In genomic region chr4:143354990-143355389, GRCh38 we compare ENCODE assay signal across 9 cellular contexts. TPM values are rescaled to one million over a fixed set of nuclear protein-coding genes. Genes with fewer than 3 reads are reported as not detected.
DNase-seq lines count a peak whose midpoint lies in the region; ATAC-seq lines count a peak whose summit lies in the region.
"Had no signal": no experiment of that assay in that cellular context is flagged by ENCODE, and none has a peak within 500 bp of the region (broad histone marks: within the 10 kb centered on the region; RNA-seq: fewer than 3 reads in every experiment).

No MANE protein-coding gene starts in this region.

- H3K4me3 ChIP-seq in HUES64 (ENCODE audit: low read length), result 0 out of 2 replicates have a peak overlapping the region, but pooled peaks have one; percentile 3
- H3K4me3 ChIP-seq in thymus (ENCODE audit: low read length), result no peak overlapping the region

- H3K36me3 ChIP-seq in HUES64 (ENCODE audit: insufficient read depth, low read length) (no peaks in the 10 kb centered on the region), thymus (ENCODE audit: control insufficient read depth, insufficient read depth) (no peaks in the 10 kb centered on the region)

- H3K27me3 ChIP-seq in HUES64 (ENCODE audit: insufficient read depth, low read length), result no peaks in the 10 kb centered on the region
- H3K27me3 ChIP-seq in thymus (ENCODE audit: control insufficient read depth, insufficient read depth), result no peaks in the 10 kb centered on the region

- WGBS in HUES64, result 77% methylated on average over 1 of the region's 2 CpGs
- WGBS in thymus, result 82% methylated on average over 2 of the region's 2 CpGs

- H3K9ac ChIP-seq in HUES64 (ENCODE audit: low read depth, low read length), result no peak overlapping the region

- no peaks in the 10 kb centered on the region for H3K9me3 ChIP-seq in HUES64 (ENCODE audit: insufficient read depth, low read depth, low read length)
- H3K9me3 ChIP-seq in thymus (ENCODE audit: control insufficient read depth), result no peaks in the 10 kb centered on the region

- H3K4me1 ChIP-seq in HUES64 (ENCODE audit: insufficient read depth, low read length) (peaks cover 73% of the 10 kb centered on the region), thymus (ENCODE audit: control insufficient read depth, insufficient read depth, low read length) (peaks cover 17% of the 10 kb centered on the region)

- H3K27ac ChIP-seq in HUES64 (ENCODE audit: low read depth, low read length) (peak overlapping the region; percentile 10; the same call in 1 of the 2 replicates), epithelial cell of prostate (peak overlapping the region; percentile 97), thymus (ENCODE audit: low read depth) (peak overlapping the region; percentile 18)

- ATAC-seq in GM21529 (IDR thresholded peaks at IDR 0.05; ENCODE audit: unreplicated experiment) (peak; percentile 46), GM21367 (IDR thresholded peaks at IDR 0.05; ENCODE audit: unreplicated experiment) (no peak)

- DNase-seq in epithelial cell of prostate (ENCODE audit: low read depth, low spot score) (no peak), NCI-H226 (no peak), NCI-H526 (lab: John Stamatoyannopoulos, UW) (no peak), SW 1271 (lab: John Stamatoyannopoulos, UW) (no peak)
- DNase-seq: effector CD8-positive, alpha-beta T cell had no signal

RNA-seq across cellular contexts. Expression of gene GAB1, which starts 18.3 kb away (rescaled TPM):
- polyA plus RNA-seq in HUES64 (2013, experiment 1 of 2), result 9.9 TPM
- 13.9 TPM for polyA plus RNA-seq in HUES64 (2013, experiment 2 of 2)
- 3.9 TPM for polyA plus RNA-seq in thymus

Comparison
In these comparisons a context has a peak if more than half of its experiments do, and no peak if none do; other contexts are left out.
1. H3K27ac ChIP-seq: peak in every context shown above with its lines; median percentile 97 in epithelial cell of prostate; 18 in thymus; 10 in HUES64.